In genomic region chr2:238897122-238897880, GRCh38 we compare ENCODE assay signal across 19 cellular contexts. TPM values are rescaled to one million over a fixed set of nuclear protein-coding genes. Genes with fewer than 3 reads are reported as not detected.
"Had no signal": no experiment of that assay in that cellular context is flagged by ENCODE, and none has a peak within 500 bp of the region (broad histone marks: within the 10 kb centered on the region; RNA-seq: fewer than 3 reads in every experiment).

No MANE protein-coding gene starts in this region.

- H3K4me3 ChIP-seq: mucosa of descending colon had no signal

- H3K27ac Mint-ChIP-seq: activated B cell treated with CpG ODN at 0.5 μM for 24 hours; activated CD4-positive, alpha-beta T cell treated with anti-CD3 and anti-CD28 coated beads, Interleukin-2, amount 10 ng/mL, durations not matched to agents 7 days and 5 days; activated naive CD4-positive, alpha-beta T cell treated with anti-CD3 and anti-CD28 coated beads, Interleukin-2, amount 50 U/mL, for 72 hours; activated T-cell treated with anti-CD3 and anti-CD28 coated beads, Interleukin-2, amount 50 U/mL, for 24 hours; immature natural killer cell; natural killer cell; stimulated activated naive CD8-positive, alpha-beta T cell treated with anti-CD3 and anti-CD28 coated beads, Interleukin-15, Interleukin-2, amounts not matched to agents 100 ng/mL and 50 ng/mL, for 24 hours; T-helper 1 cell treated with Interleukin-12 subunit alpha and Interleukin-12 subunit beta and Interleukin-4 antibody, amounts not matched to agents 30 μg/mL and 1 μg/mL, for 36 hours had no signal

- H3K9me3 ChIP-seq: mucosa of descending colon had no signal

- H3K4me1 Mint-ChIP-seq: activated B cell treated with CpG ODN at 0.5 μM for 24 hours; activated CD4-positive, alpha-beta T cell treated with anti-CD3 and anti-CD28 coated beads, Interleukin-2, amount 10 ng/mL, durations not matched to agents 7 days and 5 days; central memory CD8-positive, alpha-beta T cell; immature natural killer cell; natural killer cell had no signal

- H3K4me3 Mint-ChIP-seq: activated B cell treated with CpG ODN at 0.5 μM for 24 hours; activated CD4-positive, alpha-beta T cell treated with anti-CD3 and anti-CD28 coated beads, Interleukin-2, amount 10 ng/mL, durations not matched to agents 7 days and 5 days; activated T-cell treated with anti-CD3 and anti-CD28 coated beads, Interleukin-2, amount 50 U/mL, for 24 hours; brain; central memory CD8-positive, alpha-beta T cell; immature natural killer cell; natural killer cell; stimulated activated naive CD8-positive, alpha-beta T cell treated with anti-CD3 and anti-CD28 coated beads, Interleukin-15, Interleukin-2, amounts not matched to agents 100 ng/mL and 50 ng/mL, for 24 hours; T-helper 1 cell treated with Interleukin-12 subunit alpha and Interleukin-12 subunit beta and Interleukin-4 antibody, amounts not matched to agents 30 μg/mL and 1 μg/mL, for 36 hours had no signal

- H3K9me3 Mint-ChIP-seq: activated B cell treated with CpG ODN at 0.5 μM for 24 hours; activated CD4-positive, alpha-beta T cell treated with anti-CD3 and anti-CD28 coated beads, Interleukin-2, amount 10 ng/mL, durations not matched to agents 7 days and 5 days; activated naive CD4-positive, alpha-beta T cell treated with anti-CD3 and anti-CD28 coated beads, Interleukin-2, amount 50 U/mL, for 72 hours; activated T-cell treated with anti-CD3 and anti-CD28 coated beads, Interleukin-2, amount 50 U/mL, for 24 hours; brain; central memory CD8-positive, alpha-beta T cell; immature natural killer cell; natural killer cell; stimulated activated naive CD8-positive, alpha-beta T cell treated with anti-CD3 and anti-CD28 coated beads, Interleukin-15, Interleukin-2, amounts not matched to agents 100 ng/mL and 50 ng/mL, for 24 hours; T-helper 1 cell treated with Interleukin-12 subunit alpha and Interleukin-12 subunit beta and Interleukin-4 antibody, amounts not matched to agents 30 μg/mL and 1 μg/mL, for 36 hours had no signal

- H3K27ac ChIP-seq: epithelial cell of prostate had no signal

- H3K27me3 Mint-ChIP-seq: activated B cell treated with CpG ODN at 0.5 μM for 24 hours; activated CD4-positive, alpha-beta T cell treated with anti-CD3 and anti-CD28 coated beads, Interleukin-2, amount 10 ng/mL, durations not matched to agents 7 days and 5 days had no signal

- DNase-seq: activated B cell treated with CpG ODN at 0.5 μM for 24 hours; activated CD4-positive, alpha-beta T cell treated with anti-CD3 and anti-CD28 coated beads, Interleukin-2, amount 10 ng/mL, durations not matched to agents 7 days and 5 days; activated effector memory CD4-positive, alpha-beta T cell treated with Interleukin-2 at 50 U/mL for 16 hours; activated T-cell treated with anti-CD3 and anti-CD28 coated beads, Interleukin-2, amount 50 U/mL, for 24 hours; amygdala; effector memory CD4-positive, alpha-beta T cell; immature natural killer cell; left cardiac atrium; natural killer cell; stimulated activated CD4-positive, alpha-beta T cell treated with anti-CD3 and anti-CD28 coated beads, Interleukin-15, amount 100 ng/mL, for 24 hours; stimulated activated CD4-positive, alpha-beta T cell treated with anti-CD3 and anti-CD28 coated beads, Interleukin-4, amount 100 ng/mL, for 24 hours had no signal

- ATAC-seq: activated naive CD4-positive, alpha-beta T cell treated with anti-CD3 and anti-CD28 coated beads, Interleukin-2, amount 50 U/mL, for 72 hours; natural killer cell; SK-N-SH treated with all-trans-retinoic acid at 6 μM for 48 hours had no signal

- H3K36me3 Mint-ChIP-seq: activated naive CD4-positive, alpha-beta T cell treated with anti-CD3 and anti-CD28 coated beads, Interleukin-2, amount 50 U/mL, for 72 hours; brain; immature natural killer cell; natural killer cell had no signal

RNA-seq across cellular contexts. Expression of gene TWIST2, which starts 49.4 kb away (rescaled TPM):
- total RNA-seq: activated B cell treated with CpG ODN at 0.5 μM for 24 hours; activated CD4-positive, alpha-beta T cell treated with anti-CD3 and anti-CD28 coated beads, Interleukin-2, amount 10 ng/mL, durations not matched to agents 7 days and 5 days; activated naive CD4-positive, alpha-beta T cell treated with anti-CD3 and anti-CD28 coated beads, Interleukin-2, amount 50 U/mL, for 72 hours; natural killer cell had no signal
